Comparison of ENCODE assay signal across 1 cellular context in the genomic region with DNA sequence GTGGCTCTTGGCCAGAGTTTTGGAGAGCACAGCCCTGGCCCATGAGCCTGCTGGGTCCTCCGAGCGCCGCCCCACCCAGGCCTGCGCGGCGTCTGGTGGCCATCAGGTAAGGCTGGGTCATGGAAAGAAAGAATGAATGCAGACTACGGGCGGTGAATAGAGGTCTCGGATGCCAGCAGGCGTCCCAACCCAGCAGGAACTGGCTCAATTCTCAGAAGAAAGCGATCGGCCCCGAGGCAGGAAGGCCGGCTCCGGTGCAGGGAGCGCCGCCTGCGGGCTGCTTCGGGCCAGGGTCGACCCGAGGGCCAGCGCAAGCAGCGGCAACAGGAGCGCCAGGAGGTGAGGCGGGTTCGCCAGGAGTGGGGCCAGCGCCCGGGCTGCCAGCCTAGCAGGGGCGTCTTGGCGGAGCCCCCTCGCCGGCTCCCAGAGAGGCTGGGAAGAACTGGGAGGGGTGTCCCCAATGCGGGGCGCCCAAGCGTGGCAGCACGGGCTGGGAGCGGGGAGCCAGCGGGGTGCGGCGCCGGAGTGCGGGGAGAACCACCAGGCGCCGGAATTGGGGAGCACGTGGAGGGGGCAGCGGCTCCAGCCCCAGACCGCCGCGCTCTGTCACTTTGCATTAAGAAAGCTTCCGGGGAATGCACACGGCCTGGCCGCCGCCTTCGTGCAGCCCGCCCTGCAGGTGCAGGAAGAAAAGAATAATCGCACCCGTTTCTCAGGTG.
TF ChIP-seq lines count a peak whose summit lies in the region.

No MANE protein-coding gene starts in this region.

TF ChIP-seq in HEK293, 187 proteins besides CTCF, POLR2A, EP300 and RAD21 (continued from another document and continues in another):
- TF ChIP-seq MEIS1 (CRISPR knock-in tag; IDR thresholded peaks at IDR 0.05; ENCODE audit: borderline replicate concordance): no peak
- TF ChIP-seq ZXDB (tag by site-specific recombination; IDR thresholded peaks at IDR 0.05): peak; percentile 94
- no peak for TF ChIP-seq ZNF548 (tag by site-specific recombination; IDR thresholded peaks at IDR 0.05)
- no peak for TF ChIP-seq ZNF354C (tag by site-specific recombination; IDR thresholded peaks at IDR 0.05; ENCODE audit: borderline replicate concordance, low read depth)
- TF ChIP-seq ZNF324 (tag by site-specific recombination; IDR thresholded peaks at IDR 0.05): no peak
- no peak for TF ChIP-seq TRIM28 (IDR thresholded peaks at IDR 0.05; ENCODE audit: borderline replicate concordance, low read length)
- no peak for TF ChIP-seq ZNF211 (tag by site-specific recombination; IDR thresholded peaks at IDR 0.05; ENCODE audit: low read depth)
- TF ChIP-seq ZBTB8A (tag by site-specific recombination; IDR thresholded peaks at IDR 0.05): peak; percentile 71
- peak; percentile 73 for TF ChIP-seq ZBTB17 (tag by site-specific recombination; IDR thresholded peaks at IDR 0.05)
- no peak for TF ChIP-seq ZNF221 (tag by site-specific recombination; IDR thresholded peaks at IDR 0.05; ENCODE audit: borderline replicate concordance)
- no peak for TF ChIP-seq SP3 (tag by site-specific recombination; IDR thresholded peaks at IDR 0.05)
- TF ChIP-seq ZNF23 (tag by site-specific recombination; IDR thresholded peaks at IDR 0.05; ENCODE audit: borderline replicate concordance): no peak
- no peak for TF ChIP-seq SETDB1 (IDR thresholded peaks at IDR 0.05; ENCODE audit: insufficient read length, low read length)
- TF ChIP-seq ZBTB7A (tag by site-specific recombination; IDR thresholded peaks at IDR 0.05; ENCODE audit: low read depth): 0 out of 2 replicates have a peak, but pooled peaks have one; percentile 12
- no peak for TF ChIP-seq YY1 (tag by site-specific recombination; IDR thresholded peaks at IDR 0.05)
- TF ChIP-seq KLF16 (tag by site-specific recombination; IDR thresholded peaks at IDR 0.05): no peak; the same call in 1 of the 2 replicates
- no peak for TF ChIP-seq ZNF274 (IDR thresholded peaks at IDR 0.05; ENCODE audit: low read length)
- TF ChIP-seq ZNF274 (tag by site-specific recombination; IDR thresholded peaks at IDR 0.05; ENCODE audit: borderline replicate concordance): no peak
- peak; percentile 39 for TF ChIP-seq ZNF2 (tag by site-specific recombination; IDR thresholded peaks at IDR 0.05)
- TF ChIP-seq, protein P1, sequence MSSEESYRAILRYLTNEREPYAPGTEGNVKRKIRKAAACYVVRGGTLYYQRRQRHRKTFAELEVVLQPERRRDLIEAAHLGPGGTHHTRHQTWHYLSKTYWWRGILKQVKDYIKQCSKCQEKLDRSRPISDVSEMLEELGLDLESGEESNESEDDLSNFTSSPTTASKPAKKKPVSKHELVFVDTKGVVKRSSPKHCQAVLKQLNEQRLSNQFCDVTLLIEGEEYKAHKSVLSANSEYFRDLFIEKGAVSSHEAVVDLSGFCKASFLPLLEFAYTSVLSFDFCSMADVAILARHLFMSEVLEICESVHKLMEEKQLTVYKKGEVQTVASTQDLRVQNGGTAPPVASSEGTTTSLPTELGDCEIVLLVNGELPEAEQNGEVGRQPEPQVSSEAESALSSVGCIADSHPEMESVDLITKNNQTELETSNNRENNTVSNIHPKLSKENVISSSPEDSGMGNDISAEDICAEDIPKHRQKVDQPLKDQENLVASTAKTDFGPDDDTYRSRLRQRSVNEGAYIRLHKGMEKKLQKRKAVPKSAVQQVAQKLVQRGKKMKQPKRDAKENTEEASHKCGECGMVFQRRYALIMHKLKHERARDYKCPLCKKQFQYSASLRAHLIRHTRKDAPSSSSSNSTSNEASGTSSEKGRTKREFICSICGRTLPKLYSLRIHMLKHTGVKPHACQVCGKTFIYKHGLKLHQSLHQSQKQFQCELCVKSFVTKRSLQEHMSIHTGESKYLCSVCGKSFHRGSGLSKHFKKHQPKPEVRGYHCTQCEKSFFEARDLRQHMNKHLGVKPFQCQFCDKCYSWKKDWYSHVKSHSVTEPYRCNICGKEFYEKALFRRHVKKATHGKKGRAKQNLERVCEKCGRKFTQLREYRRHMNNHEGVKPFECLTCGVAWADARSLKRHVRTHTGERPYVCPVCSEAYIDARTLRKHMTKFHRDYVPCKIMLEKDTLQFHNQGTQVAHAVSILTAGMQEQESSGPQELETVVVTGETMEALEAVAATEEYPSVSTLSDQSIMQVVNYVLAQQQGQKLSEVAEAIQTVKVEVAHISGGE (tag by site-specific recombination; conservative IDR thresholded peaks at IDR 0.05; ENCODE audit: low read depth): 0 out of 2 replicates have a peak, but pooled peaks have one; percentile 11
- TF ChIP-seq ZNF596 (tag by site-specific recombination; IDR thresholded peaks at IDR 0.05): no peak
- no peak for TF ChIP-seq ZNF549 (tag by site-specific recombination; IDR thresholded peaks at IDR 0.05)
- TF ChIP-seq, protein P2, sequence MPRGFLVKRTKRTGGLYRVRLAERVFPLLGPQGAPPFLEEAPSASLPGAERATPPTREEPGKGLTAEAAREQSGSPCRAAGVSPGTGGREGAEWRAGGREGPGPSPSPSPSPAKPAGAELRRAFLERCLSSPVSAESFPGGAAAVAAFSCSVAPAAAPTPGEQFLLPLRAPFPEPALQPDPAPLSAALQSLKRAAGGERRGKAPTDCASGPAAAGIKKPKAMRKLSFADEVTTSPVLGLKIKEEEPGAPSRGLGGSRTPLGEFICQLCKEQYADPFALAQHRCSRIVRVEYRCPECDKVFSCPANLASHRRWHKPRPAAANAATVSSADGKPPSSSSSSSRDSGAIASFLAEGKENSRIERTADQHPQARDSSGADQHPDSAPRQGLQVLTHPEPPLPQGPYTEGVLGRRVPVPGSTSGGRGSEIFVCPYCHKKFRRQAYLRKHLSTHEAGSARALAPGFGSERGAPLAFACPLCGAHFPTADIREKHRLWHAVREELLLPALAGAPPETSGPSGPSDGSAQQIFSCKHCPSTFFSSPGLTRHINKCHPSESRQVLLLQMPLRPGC (tag by site-specific recombination; IDR thresholded peaks at IDR 0.05): no peak
- no peak for TF ChIP-seq ZSCAN23 (tag by site-specific recombination; IDR thresholded peaks at IDR 0.05)
- TF ChIP-seq ZNF843 (tag by site-specific recombination; IDR thresholded peaks at IDR 0.05): no peak
- no peak for TF ChIP-seq ZNF792 (tag by site-specific recombination; IDR thresholded peaks at IDR 0.05)
- peak; percentile 8; the same call in 1 of the 2 replicates for TF ChIP-seq ZNF121 (tag by site-specific recombination; IDR thresholded peaks at IDR 0.05)
- TF ChIP-seq ZIC2 (tag by site-specific recombination; IDR thresholded peaks at IDR 0.05): peak; percentile 80
- TF ChIP-seq ZNF621 (tag by site-specific recombination; IDR thresholded peaks at IDR 0.05): no peak
- TF ChIP-seq, protein P3, sequence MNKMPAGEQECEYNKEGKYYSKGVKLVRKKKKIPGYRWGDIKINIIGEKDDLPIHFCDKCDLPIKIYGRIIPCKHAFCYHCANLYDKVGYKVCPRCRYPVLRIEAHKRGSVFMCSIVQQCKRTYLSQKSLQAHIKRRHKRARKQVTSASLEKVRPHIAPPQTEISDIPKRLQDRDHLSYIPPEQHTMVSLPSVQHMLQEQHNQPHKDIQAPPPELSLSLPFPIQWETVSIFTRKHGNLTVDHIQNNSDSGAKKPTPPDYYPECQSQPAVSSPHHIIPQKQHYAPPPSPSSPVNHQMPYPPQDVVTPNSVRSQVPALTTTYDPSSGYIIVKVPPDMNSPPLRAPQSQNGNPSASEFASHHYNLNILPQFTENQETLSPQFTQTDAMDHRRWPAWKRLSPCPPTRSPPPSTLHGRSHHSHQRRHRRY (tag by site-specific recombination; IDR thresholded peaks at IDR 0.05): no peak
- TF ChIP-seq ZBTB1 (tag by site-specific recombination; IDR thresholded peaks at IDR 0.05): no peak
- no peak for TF ChIP-seq ZNF19 (tag by site-specific recombination; IDR thresholded peaks at IDR 0.05; ENCODE audit: low read depth)
- TF ChIP-seq ZNF530 (tag by site-specific recombination; IDR thresholded peaks at IDR 0.05; ENCODE audit: low read depth): no peak
- 0 out of 2 replicates have a peak, but pooled peaks have one; percentile 24 for TF ChIP-seq ZNF10 (tag by site-specific recombination; IDR thresholded peaks at IDR 0.05)
- no peak for TF ChIP-seq ZNF248 (tag by site-specific recombination; IDR thresholded peaks at IDR 0.05)
- no peak for TF ChIP-seq ZNF140 (tag by site-specific recombination; IDR thresholded peaks at IDR 0.05)
- TF ChIP-seq ZNF266 (tag by site-specific recombination; IDR thresholded peaks at IDR 0.05; ENCODE audit: low read depth): no peak
- TF ChIP-seq ZNF660 (tag by site-specific recombination; IDR thresholded peaks at IDR 0.05): no peak
- peak; percentile 50; the same call in 1 of the 2 replicates for TF ChIP-seq ZFP69B (tag by site-specific recombination; IDR thresholded peaks at IDR 0.05)
- TF ChIP-seq ZNF24 (tag by site-specific recombination; IDR thresholded peaks at IDR 0.05): no peak
- no peak for TF ChIP-seq ZNF473 (tag by site-specific recombination; IDR thresholded peaks at IDR 0.05)
- no peak for TF ChIP-seq ZNF292 (tag by site-specific recombination; IDR thresholded peaks at IDR 0.05; ENCODE audit: borderline replicate concordance, low read depth)
- TF ChIP-seq ZNF654 (tag by site-specific recombination; IDR thresholded peaks at IDR 0.05; ENCODE audit: low read depth): no peak
- TF ChIP-seq OSR2 (tag by site-specific recombination; IDR thresholded peaks at IDR 0.05): no peak
- TF ChIP-seq, protein P4, sequence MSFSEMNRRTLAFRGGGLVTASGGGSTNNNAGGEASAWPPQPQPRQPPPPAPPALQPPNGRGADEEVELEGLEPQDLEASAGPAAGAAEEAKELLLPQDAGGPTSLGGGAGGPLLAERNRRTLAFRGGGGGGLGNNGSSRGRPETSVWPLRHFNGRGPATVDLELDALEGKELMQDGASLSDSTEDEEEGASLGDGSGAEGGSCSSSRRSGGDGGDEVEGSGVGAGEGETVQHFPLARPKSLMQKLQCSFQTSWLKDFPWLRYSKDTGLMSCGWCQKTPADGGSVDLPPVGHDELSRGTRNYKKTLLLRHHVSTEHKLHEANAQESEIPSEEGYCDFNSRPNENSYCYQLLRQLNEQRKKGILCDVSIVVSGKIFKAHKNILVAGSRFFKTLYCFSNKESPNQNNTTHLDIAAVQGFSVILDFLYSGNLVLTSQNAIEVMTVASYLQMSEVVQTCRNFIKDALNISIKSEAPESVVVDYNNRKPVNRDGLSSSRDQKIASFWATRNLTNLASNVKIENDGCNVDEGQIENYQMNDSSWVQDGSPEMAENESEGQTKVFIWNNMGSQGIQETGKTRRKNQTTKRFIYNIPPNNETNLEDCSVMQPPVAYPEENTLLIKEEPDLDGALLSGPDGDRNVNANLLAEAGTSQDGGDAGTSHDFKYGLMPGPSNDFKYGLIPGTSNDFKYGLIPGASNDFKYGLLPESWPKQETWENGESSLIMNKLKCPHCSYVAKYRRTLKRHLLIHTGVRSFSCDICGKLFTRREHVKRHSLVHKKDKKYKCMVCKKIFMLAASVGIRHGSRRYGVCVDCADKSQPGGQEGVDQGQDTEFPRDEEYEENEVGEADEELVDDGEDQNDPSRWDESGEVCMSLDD (tag by site-specific recombination; IDR thresholded peaks at IDR 0.05): no peak
- TF ChIP-seq HOXC10 (CRISPR knock-in tag; IDR thresholded peaks at IDR 0.05): no peak
- no peak for TF ChIP-seq MYNN (tag by site-specific recombination; IDR thresholded peaks at IDR 0.05; ENCODE audit: borderline replicate concordance)
- no peak for TF ChIP-seq SP2 (tag by site-specific recombination; IDR thresholded peaks at IDR 0.05)
- no peak for TF ChIP-seq SP7 (tag by site-specific recombination; IDR thresholded peaks at IDR 0.05)
- no peak for TF ChIP-seq ZNF629 (tag by site-specific recombination; IDR thresholded peaks at IDR 0.05)
- TF ChIP-seq ZNF239 (tag by site-specific recombination; IDR thresholded peaks at IDR 0.05): no peak
- TF ChIP-seq GLI2 (tag by site-specific recombination; IDR thresholded peaks at IDR 0.05; ENCODE audit: borderline replicate concordance, low read depth): no peak
- no peak for TF ChIP-seq ZNF391 (tag by site-specific recombination; IDR thresholded peaks at IDR 0.05; ENCODE audit: borderline replicate concordance, low read depth)
- no peak; the same call in 1 of the 2 replicates for TF ChIP-seq GLIS2 (tag by site-specific recombination; IDR thresholded peaks at IDR 0.05)
- no peak for TF ChIP-seq ZNF426 (tag by site-specific recombination; IDR thresholded peaks at IDR 0.05)
- TF ChIP-seq ZNF416 (tag by site-specific recombination; IDR thresholded peaks at IDR 0.05): no peak
- TF ChIP-seq, protein P5, sequence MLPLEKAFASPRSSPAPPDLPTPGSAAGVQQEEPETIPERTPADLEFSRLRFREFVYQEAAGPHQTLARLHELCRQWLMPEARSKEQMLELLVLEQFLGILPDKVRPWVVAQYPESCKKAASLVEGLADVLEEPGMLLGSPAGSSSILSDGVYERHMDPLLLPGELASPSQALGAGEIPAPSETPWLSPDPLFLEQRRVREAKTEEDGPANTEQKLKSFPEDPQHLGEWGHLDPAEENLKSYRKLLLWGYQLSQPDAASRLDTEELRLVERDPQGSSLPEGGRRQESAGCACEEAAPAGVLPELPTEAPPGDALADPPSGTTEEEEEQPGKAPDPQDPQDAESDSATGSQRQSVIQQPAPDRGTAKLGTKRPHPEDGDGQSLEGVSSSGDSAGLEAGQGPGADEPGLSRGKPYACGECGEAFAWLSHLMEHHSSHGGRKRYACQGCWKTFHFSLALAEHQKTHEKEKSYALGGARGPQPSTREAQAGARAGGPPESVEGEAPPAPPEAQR (tag by site-specific recombination; IDR thresholded peaks at IDR 0.05): no peak
- TF ChIP-seq, protein P6, sequence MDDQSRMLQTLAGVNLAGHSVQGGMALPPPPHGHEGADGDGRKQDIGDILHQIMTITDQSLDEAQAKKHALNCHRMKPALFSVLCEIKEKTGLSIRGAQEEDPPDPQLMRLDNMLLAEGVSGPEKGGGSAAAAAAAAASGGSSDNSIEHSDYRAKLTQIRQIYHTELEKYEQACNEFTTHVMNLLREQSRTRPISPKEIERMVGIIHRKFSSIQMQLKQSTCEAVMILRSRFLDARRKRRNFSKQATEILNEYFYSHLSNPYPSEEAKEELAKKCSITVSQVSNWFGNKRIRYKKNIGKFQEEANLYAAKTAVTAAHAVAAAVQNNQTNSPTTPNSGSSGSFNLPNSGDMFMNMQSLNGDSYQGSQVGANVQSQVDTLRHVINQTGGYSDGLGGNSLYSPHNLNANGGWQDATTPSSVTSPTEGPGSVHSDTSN (CRISPR knock-in tag; IDR thresholded peaks at IDR 0.05): no peak
- TF ChIP-seq ZNF175 (tag by site-specific recombination; IDR thresholded peaks at IDR 0.05): no peak
- no peak; the same call in 1 of the 2 replicates for TF ChIP-seq ZEB2 (tag by site-specific recombination; IDR thresholded peaks at IDR 0.05)
- no peak for TF ChIP-seq ZSCAN16 (tag by site-specific recombination; IDR thresholded peaks at IDR 0.05)
- TF ChIP-seq ZNF560 (tag by site-specific recombination; IDR thresholded peaks at IDR 0.05; ENCODE audit: borderline replicate concordance): no peak
- TF ChIP-seq, protein P7, sequence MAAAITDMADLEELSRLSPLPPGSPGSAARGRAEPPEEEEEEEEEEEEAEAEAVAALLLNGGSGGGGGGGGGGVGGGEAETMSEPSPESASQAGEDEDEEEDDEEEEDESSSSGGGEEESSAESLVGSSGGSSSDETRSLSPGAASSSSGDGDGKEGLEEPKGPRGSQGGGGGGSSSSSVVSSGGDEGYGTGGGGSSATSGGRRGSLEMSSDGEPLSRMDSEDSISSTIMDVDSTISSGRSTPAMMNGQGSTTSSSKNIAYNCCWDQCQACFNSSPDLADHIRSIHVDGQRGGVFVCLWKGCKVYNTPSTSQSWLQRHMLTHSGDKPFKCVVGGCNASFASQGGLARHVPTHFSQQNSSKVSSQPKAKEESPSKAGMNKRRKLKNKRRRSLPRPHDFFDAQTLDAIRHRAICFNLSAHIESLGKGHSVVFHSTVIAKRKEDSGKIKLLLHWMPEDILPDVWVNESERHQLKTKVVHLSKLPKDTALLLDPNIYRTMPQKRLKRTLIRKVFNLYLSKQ (tag by site-specific recombination; IDR thresholded peaks at IDR 0.05; ENCODE audit: borderline replicate concordance): no peak
